In the genomic region with DNA sequence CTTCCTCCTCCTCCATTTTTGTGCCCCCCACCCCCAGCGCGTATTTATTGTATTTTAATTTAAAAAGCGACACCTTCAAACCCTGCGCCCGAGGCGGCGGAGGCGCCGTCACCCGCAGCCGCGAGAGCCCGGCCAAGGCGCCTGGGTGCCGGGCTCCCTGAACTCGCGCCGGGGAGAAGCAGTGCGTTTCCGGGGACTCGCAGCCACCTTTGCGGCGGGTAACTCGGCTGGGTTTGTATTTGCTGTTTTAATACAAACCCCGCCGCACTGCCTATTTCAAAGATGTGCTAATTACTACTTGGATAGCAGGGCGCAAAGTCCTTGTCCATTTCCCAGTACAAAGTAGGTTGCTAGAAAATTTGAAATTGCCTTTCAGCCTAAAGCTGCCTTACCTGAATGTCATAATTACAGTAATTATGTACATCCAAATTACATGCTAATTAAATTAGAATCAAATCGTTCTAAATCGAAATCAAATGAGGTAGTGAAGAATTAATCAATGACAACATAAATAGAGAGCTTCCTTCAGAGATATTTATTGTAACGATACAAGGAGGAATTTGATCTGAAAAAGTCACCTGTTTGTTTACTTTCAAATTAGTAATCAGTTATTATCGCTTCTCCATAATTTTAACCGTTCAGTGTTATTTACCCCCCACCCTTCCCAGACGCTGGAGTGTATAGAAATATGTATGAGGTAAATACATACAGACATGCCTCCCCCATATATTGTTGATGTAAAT, we compare ENCODE assay signal across 9 cellular contexts. TPM values are rescaled to one million over a fixed set of nuclear protein-coding genes. Genes with fewer than 3 reads are reported as not detected.
DNase-seq lines count a peak whose midpoint lies in the region; ATAC-seq lines count a peak whose summit lies in the region.
"Had no signal": no experiment of that assay in that cellular context is flagged by ENCODE, and none has a peak within 500 bp of the region (broad histone marks: within the 10 kb centered on the region; RNA-seq: fewer than 3 reads in every experiment).

No MANE protein-coding gene starts in this region.

- H3K36me3 ChIP-seq in HUES48 (ENCODE audit: control insufficient read depth, insufficient read depth, low read length), result no peaks in the 10 kb centered on the region
- no peaks in the 10 kb centered on the region for H3K36me3 ChIP-seq in naive thymus-derived CD4-positive, alpha-beta T cell (ENCODE audit: control insufficient read depth in 2 of 3, insufficient read depth in 3 of 3, low read length in 3 of 3)

- peak; percentile 73 for DNase-seq in DMS53 (lab: John Stamatoyannopoulos, UW)
- DNase-seq in activated T-helper 2 cell treated with anti-CD3 and anti-CD28 coated beads, Interferon-gamma antibody, Interleukin-2, Interleukin-4, amounts not matched to agents 10 μg/mL and 5 μg/mL and 100 μg/mL, durations not matched to agents 14 hours and 24 hours and 36 hours (ENCODE audit: low spot score), result no peak
- DNase-seq in naive thymus-derived CD4-positive, alpha-beta T cell, result peak in 4 of 9 donors; percentile 35 to 50 (median 42)
- DNase-seq in G401 (ENCODE audit: low spot score), result no peak
- no peak for DNase-seq in NCI-H187 treated with DMSO at 0.1 percent for 48 hours (lab: John Stamatoyannopoulos, UW)

- in situ Hi-C loops in G401 (cut with HindIII; ENCODE audit: low sequenced_read_pairs), result no loop called here

- CTCF ChIA-PET in naive thymus-derived CD4-positive, alpha-beta T cell (lab: Charles Lee), result interaction anchor here (1.4 to 5.5 kb wide), 3 partner anchors 16 to 941 kb away, joined by 3 to 58 read pairs (median 4); no protein-coding TSS in a partner anchor

- H3K9me3 Mint-ChIP-seq in activated T-helper 2 cell treated with anti-CD3 and anti-CD28 coated beads, Interferon-gamma antibody, Interleukin-2, Interleukin-4, amounts not matched to agents 10 μg/mL and 5 μg/mL and 100 μg/mL, durations not matched to agents 14 hours and 24 hours and 36 hours, result no peaks in the 10 kb centered on the region
- H3K9me3 Mint-ChIP-seq in naive thymus-derived CD4-positive, alpha-beta T cell, result peaks cover 0 to 7% (median 0%) of the 10 kb centered on the region in 11 donors

- intact Hi-C loops in activated T-helper 2 cell treated with anti-CD3 and anti-CD28 coated beads, Interferon-gamma antibody, Interleukin-2, Interleukin-4, amounts not matched to agents 10 μg/mL and 5 μg/mL and 100 μg/mL, durations not matched to agents 14 hours and 24 hours and 36 hours (cut with micrococcal nuclease), result loop anchor here (10.0 kb wide), 1 partner anchor 188 kb away; no protein-coding TSS in a partner anchor
- intact Hi-C loops in naive thymus-derived CD4-positive, alpha-beta T cell (cut with micrococcal nuclease), result loop anchor here (5.0 to 10.0 kb wide), 6 partner anchors 340 to 1538 kb away; no protein-coding TSS in a partner anchor

- no peak for ATAC-seq in naive thymus-derived CD4-positive, alpha-beta T cell
- ATAC-seq in GM19463 (IDR thresholded peaks at IDR 0.05; ENCODE audit: unreplicated experiment), result no peak
- no peak for ATAC-seq in GM21786 (IDR thresholded peaks at IDR 0.05; ENCODE audit: unreplicated experiment)

- H3K4me3 Mint-ChIP-seq in activated T-helper 2 cell treated with anti-CD3 and anti-CD28 coated beads, Interferon-gamma antibody, Interleukin-2, Interleukin-4, amounts not matched to agents 10 μg/mL and 5 μg/mL and 100 μg/mL, durations not matched to agents 14 hours and 24 hours and 36 hours (ENCODE audit: low read depth), result peak overlapping the region; percentile 52
- peak overlapping the region; percentile 1 to 73 (median 54) for H3K4me3 Mint-ChIP-seq in naive thymus-derived CD4-positive, alpha-beta T cell

- no peak overlapping the region for H3K9ac ChIP-seq in HUES48 (ENCODE audit: low read depth, low read length)

- H3K36me3 Mint-ChIP-seq in activated T-helper 2 cell treated with anti-CD3 and anti-CD28 coated beads, Interferon-gamma antibody, Interleukin-2, Interleukin-4, amounts not matched to agents 10 μg/mL and 5 μg/mL and 100 μg/mL, durations not matched to agents 14 hours and 24 hours and 36 hours (ENCODE audit: low read depth), result no peaks in the 10 kb centered on the region
- H3K36me3 Mint-ChIP-seq in naive thymus-derived CD4-positive, alpha-beta T cell, result peaks cover 0 to 6% (median 4%) of the 10 kb centered on the region in 5 donors

- H3K4me1 ChIP-seq in HUES48 (ENCODE audit: control insufficient read depth, insufficient read depth, low read length), result peaks cover 77% of the 10 kb centered on the region
- H3K4me1 ChIP-seq in naive thymus-derived CD4-positive, alpha-beta T cell (ENCODE audit: control insufficient read depth in 2 of 2, insufficient read depth in 2 of 2, low read length in 2 of 2), result peaks cover 20 to 26% of the 10 kb centered on the region in 2 donors

- H3K4me3 ChIP-seq in HUES48 (ENCODE audit: low read depth, low read length), result peak overlapping the region; percentile 59
- no peak overlapping the region for H3K4me3 ChIP-seq in naive thymus-derived CD4-positive, alpha-beta T cell (ENCODE audit: low read length)

- POLR2A ChIA-PET in naive thymus-derived CD4-positive, alpha-beta T cell (lab: Charles Lee), result interaction anchor here (0.6 kb wide), 1 partner anchor 761 kb away, joined by 4 read pairs; no protein-coding TSS in a partner anchor

- no peak overlapping the region for H3K27ac Mint-ChIP-seq in activated T-helper 2 cell treated with anti-CD3 and anti-CD28 coated beads, Interferon-gamma antibody, Interleukin-2, Interleukin-4, amounts not matched to agents 10 μg/mL and 5 μg/mL and 100 μg/mL, durations not matched to agents 14 hours and 24 hours and 36 hours
- H3K27ac Mint-ChIP-seq in naive thymus-derived CD4-positive, alpha-beta T cell, result peak overlapping the region in 3 of 9 donors; percentile 32 to 46 (median 41)

- H3K27ac ChIP-seq in HUES48 (ENCODE audit: low read depth, low read length), result no peak overlapping the region
- H3K27ac ChIP-seq in naive thymus-derived CD4-positive, alpha-beta T cell (ENCODE audit: low read depth, low read length), result no peak overlapping the region
- H3K27ac ChIP-seq: esophagus muscularis mucosa had no signal

- H3K27me3 ChIP-seq in HUES48 (ENCODE audit: control insufficient read depth, insufficient read depth, low read length), result peaks cover 81% of the 10 kb centered on the region
- peaks cover 45 to 60% of the 10 kb centered on the region in 2 donors for H3K27me3 ChIP-seq in naive thymus-derived CD4-positive, alpha-beta T cell (ENCODE audit: control insufficient read depth in 2 of 2, insufficient read depth in 2 of 2, low read length in 2 of 2)

- no peaks in the 10 kb centered on the region for H3K9me3 ChIP-seq in HUES48 (ENCODE audit: control insufficient read depth, insufficient read depth, low read length)
- H3K9me3 ChIP-seq in naive thymus-derived CD4-positive, alpha-beta T cell (ENCODE audit: control insufficient read depth in 2 of 3, low read length in 3 of 3), result no peaks in the 10 kb centered on the region
- H3K9me3 ChIP-seq: esophagus muscularis mucosa had no signal

- peaks cover 26% of the 10 kb centered on the region for H3K4me1 Mint-ChIP-seq in activated T-helper 2 cell treated with anti-CD3 and anti-CD28 coated beads, Interferon-gamma antibody, Interleukin-2, Interleukin-4, amounts not matched to agents 10 μg/mL and 5 μg/mL and 100 μg/mL, durations not matched to agents 14 hours and 24 hours and 36 hours (ENCODE audit: low read depth)
- peaks cover 15 to 44% (median 35%) of the 10 kb centered on the region in 7 donors for H3K4me1 Mint-ChIP-seq in naive thymus-derived CD4-positive, alpha-beta T cell

- H3K27me3 Mint-ChIP-seq in activated T-helper 2 cell treated with anti-CD3 and anti-CD28 coated beads, Interferon-gamma antibody, Interleukin-2, Interleukin-4, amounts not matched to agents 10 μg/mL and 5 μg/mL and 100 μg/mL, durations not matched to agents 14 hours and 24 hours and 36 hours (ENCODE audit: low read depth), result peaks cover 65% of the 10 kb centered on the region
- peaks cover 49 to 70% (median 67%) of the 10 kb centered on the region in 5 donors for H3K27me3 Mint-ChIP-seq in naive thymus-derived CD4-positive, alpha-beta T cell

RNA-seq across cellular contexts. Expression of gene SP9, which starts 8.0 kb away (rescaled TPM):
- not detected in 2 replicates for total RNA-seq in activated T-helper 2 cell treated with anti-CD3 and anti-CD28 coated beads, Interferon-gamma antibody, Interleukin-2, Interleukin-4, amounts not matched to agents 10 μg/mL and 5 μg/mL and 100 μg/mL, durations not matched to agents 14 hours and 24 hours and 36 hours
- total RNA-seq in naive thymus-derived CD4-positive, alpha-beta T cell, result not detected
- polyA plus RNA-seq in naive thymus-derived CD4-positive, alpha-beta T cell, result not detected
- total RNA-seq in G401 (2014; rRNA removed; shearing (Covaris generic)), result not detected in 2 replicates
- total RNA-seq: esophagus muscularis mucosa had no signal

RNA-seq across cellular contexts. Expression of gene SCRN3, which starts 52.8 kb away (rescaled TPM):
- total RNA-seq in activated T-helper 2 cell treated with anti-CD3 and anti-CD28 coated beads, Interferon-gamma antibody, Interleukin-2, Interleukin-4, amounts not matched to agents 10 μg/mL and 5 μg/mL and 100 μg/mL, durations not matched to agents 14 hours and 24 hours and 36 hours, result 17.3 and 17.4 TPM in 2 replicates
- 10 to 100 TPM; 12.3 to 22.1 (median 16.4) TPM for total RNA-seq in naive thymus-derived CD4-positive, alpha-beta T cell
- polyA plus RNA-seq in naive thymus-derived CD4-positive, alpha-beta T cell, result 10 to 100 TPM; 14.0 to 15.4 TPM
- total RNA-seq in G401 (2014; rRNA removed; shearing (Covaris generic)), result 7.4 and 11.4 TPM in 2 replicates
